31 cellular contexts compared by ENCODE assay signal in genomic region chr4:90730752-90731151, GRCh38.
"Had no signal": no experiment of that assay in that cellular context is flagged by ENCODE, and none has a peak within 500 bp of the region (broad histone marks: within the 10 kb centered on the region; RNA-seq: fewer than 3 reads in every experiment).

No MANE protein-coding gene starts in this region.

- H3K9me3 ChIP-seq: adrenal gland, body of pancreas, breast epithelium had no signal

- DNase-seq: activated B cell treated with CpG ODN at 0.5 μM for 24 hours; activated CD4-positive, alpha-beta memory T cell treated with anti-CD3 and anti-CD28 coated beads for 36 hours; activated CD4-positive, alpha-beta T cell treated with anti-CD3 and anti-CD28 coated beads for 4 hours; activated CD4-positive, alpha-beta T cell treated with anti-CD3 and anti-CD28 coated beads, Interleukin-2, amount 10 ng/mL, durations not matched to agents 24 days and 14 days; activated CD4-positive, alpha-beta T cell treated with anti-CD3 and anti-CD28 coated beads, Interleukin-2, amount 50 U/mL, for 1 hour; activated CD4-positive, alpha-beta T cell treated with anti-CD3 and anti-CD28 coated beads, Interleukin-2, amount 50 U/mL, for 4 hours; activated CD4-positive, CD25-positive, alpha-beta regulatory T cell treated with anti-CD3 and anti-CD28 coated beads, Interleukin-2, amount 50 U/mL, for 72 hours; activated CD8-positive, alpha-beta memory T cell treated with anti-CD3 and anti-CD28 coated beads, Interleukin-2, amount 50 U/mL, for 4 hours; activated CD8-positive, alpha-beta T cell treated with anti-CD3 and anti-CD28 coated beads for 36 hours; activated effector memory CD4-positive, alpha-beta T cell treated with anti-CD3 and anti-CD28 coated beads, Interleukin-2, amount 50 U/mL, for 16 hours; activated gamma-delta T cell treated with Interleukin-2 at 50 U/mL for 16 hours; activated naive CD4-positive, alpha-beta T cell; activated naive CD4-positive, alpha-beta T cell treated with anti-CD3 and anti-CD28 coated beads for 36 hours; activated naive CD4-positive, alpha-beta T cell treated with anti-CD3 and anti-CD28 coated beads, Interleukin-2, amount 50 U/mL, for 16 hours; activated naive CD8-positive, alpha-beta T cell treated with anti-CD3 and anti-CD28 coated beads for 36 hours; activated T-cell treated with anti-CD3 and anti-CD28 coated beads for 4 hours; activated T-cell treated with anti-CD3 and anti-CD28 coated beads, Interleukin-2, amount 50 U/mL, for 1 hour; activated T-cell treated with anti-CD3 and anti-CD28 coated beads, Interleukin-2, amount 50 U/mL, for 4 hours; activated T-cell treated with anti-CD3 and anti-CD28 coated beads, Interleukin-2, amount 50 U/mL, for 72 hours; adrenal gland; amniotic stem cell; aorta; body of pancreas; brain microvascular endothelial cell; central memory CD4-positive, alpha-beta T cell; T-helper 2 cell; T-helper 9 cell had no signal

- H3K4me3 ChIP-seq: adrenal gland, body of pancreas, breast epithelium had no signal

- H3K27me3 ChIP-seq: adrenal gland, body of pancreas, brain microvascular endothelial cell, breast epithelium had no signal

- H3K27ac ChIP-seq: adrenal gland, body of pancreas, brain microvascular endothelial cell, breast epithelium, VCaP had no signal

- FAIRE-seq: astrocyte, TTC549 had no signal

- H3K4me1 ChIP-seq: adrenal gland, body of pancreas, breast epithelium had no signal

- H3K36me3 ChIP-seq: adrenal gland, brain microvascular endothelial cell, breast epithelium had no signal
